Comparison of ENCODE assay signal across 8 cellular contexts in genomic region chr3:9914559-9915251, GRCh38. TPM values are rescaled to one million over a fixed set of nuclear protein-coding genes. Genes with fewer than 3 reads are reported as not detected.
DNase-seq lines count a peak whose midpoint lies in the region; ATAC-seq and TF ChIP-seq lines count a peak whose summit lies in the region.

No MANE protein-coding gene starts in this region.

- DNase-seq in activated CD4-positive, alpha-beta T cell treated with anti-CD3 and anti-CD28 coated beads, Interleukin-2, amount 50 U/mL, for 1 hour, result peak; percentile 20
- DNase-seq in activated CD4-positive, alpha-beta T cell treated with anti-CD3 and anti-CD28 coated beads for 1 hour, result no peak
- no peak for DNase-seq in GM10248 (ENCODE audit: extremely low spot score)

- 35% methylated on average over 15 of the region's 15 CpGs for WGBS in thymus

- H3K9me3 ChIP-seq in SU-DHL-6 (ENCODE audit: insufficient read depth, low read length) (no peaks in the 10 kb centered on the region), thymus (ENCODE audit: control insufficient read depth) (no peaks in the 10 kb centered on the region)

- H3K9ac ChIP-seq in SU-DHL-6 (ENCODE audit: low read length), result peak overlapping the region; percentile 9; the same call in 1 of the 2 replicates

- TF ChIP-seq CTCF in SU-DHL-6 (IDR thresholded peaks at IDR 0.05; ENCODE audit: insufficient read depth, low read length, poor library complexity, severe bottlenecking) (no peak), GM10248 (IDR thresholded peaks at IDR 0.05; ENCODE audit: control extremely low read depth, extremely low read depth, low read depth, missing control alignments) (no peak)

- ATAC-seq in HG03442 (IDR thresholded peaks at IDR 0.05; ENCODE audit: unreplicated experiment), result no peak
- ATAC-seq in HG03280 (IDR thresholded peaks at IDR 0.05; ENCODE audit: unreplicated experiment), result no peak

- H3F3A ChIP-seq in SU-DHL-6 (ENCODE audit: insufficient read depth), result no peaks in the 10 kb centered on the region

- no peaks in the 10 kb centered on the region for H3K79me2 ChIP-seq in SU-DHL-6 (ENCODE audit: insufficient read depth, low read length)

- H3K4me3 ChIP-seq in SU-DHL-6 (ENCODE audit: insufficient read depth, low read length, poor library complexity, severe bottlenecking), result no peak overlapping the region
- peak overlapping the region; percentile 59 for H3K4me3 ChIP-seq in thymus (ENCODE audit: low read length)

- no peak overlapping the region for H3K4me2 ChIP-seq in SU-DHL-6 (ENCODE audit: low read depth, low read length, poor library complexity, severe bottlenecking)

- H4K20me1 ChIP-seq in SU-DHL-6 (ENCODE audit: low read depth, low read length), result no peaks in the 10 kb centered on the region

- H3K27ac ChIP-seq in SU-DHL-6 (ENCODE audit: low read depth, low read length), result no peak overlapping the region
- peak overlapping the region; percentile 62 for H3K27ac ChIP-seq in layer of hippocampus (ENCODE audit: low read depth, low read length)
- no peak overlapping the region for H3K27ac ChIP-seq in thymus (ENCODE audit: low read depth)

- CTCF ChIA-PET in GM10248 (lab: Yijun Ruan, JAX), result interaction anchor here (1.0 to 4.6 kb wide), 3 partner anchors 12 to 21 kb away, joined by 3 to 41 read pairs (median 25); partner anchors contain the start of genes CRELD1 and IL17RE

- no peaks in the 10 kb centered on the region for H3K27me3 ChIP-seq in SU-DHL-6 (ENCODE audit: low read length)
- H3K27me3 ChIP-seq in layer of hippocampus (ENCODE audit: control insufficient read depth, insufficient read depth, low read length), result no peaks in the 10 kb centered on the region
- H3K27me3 ChIP-seq in thymus (ENCODE audit: control insufficient read depth, insufficient read depth), result no peaks in the 10 kb centered on the region

- peak overlapping the region; percentile 59 for H2AFZ ChIP-seq in SU-DHL-6 (ENCODE audit: low read depth, low read length, severe bottlenecking)

- H3K9me2 ChIP-seq in SU-DHL-6 (replicated peaks; ENCODE audit: insufficient read depth, low read length), result no peaks in the 10 kb centered on the region

- POLR2A ChIA-PET in GM10248 (lab: Yijun Ruan, JAX), result no interaction called here

- H3K36me3 ChIP-seq in SU-DHL-6 (ENCODE audit: low read length) (no peaks in the 10 kb centered on the region), thymus (ENCODE audit: control insufficient read depth, insufficient read depth) (no peaks in the 10 kb centered on the region)

- H3K4me1 ChIP-seq in thymus (ENCODE audit: control insufficient read depth, insufficient read depth, low read length), result peaks cover 12% of the 10 kb centered on the region

RNA-seq across cellular contexts. Expression of gene IL17RC, which starts 2.2 kb away (rescaled TPM):
- 17.5 TPM for polyA plus RNA-seq in thymus

RNA-seq across cellular contexts. Expression of gene IL17RE, which starts 12.1 kb away (rescaled TPM):
- polyA plus RNA-seq in thymus, result 3.6 TPM

RNA-seq across cellular contexts. Expression of gene CRELD1, which starts 18.9 kb away (rescaled TPM):
- 36.4 TPM for polyA plus RNA-seq in thymus

RNA-seq across cellular contexts. Expression of gene JAGN1, which starts 24.3 kb away (rescaled TPM):
- 37.5 TPM for polyA plus RNA-seq in thymus

RNA-seq across cellular contexts. Expression of gene CIDEC, which starts 34.7 kb away (rescaled TPM):
- 0.91 TPM for polyA plus RNA-seq in thymus
